Comparison of ENCODE assay signal across 27 cellular contexts in genomic region chr1:38072858-38073257, GRCh38. TPM values are rescaled to one million over a fixed set of nuclear protein-coding genes. Genes with fewer than 3 reads are reported as not detected.
DNase-seq lines count a peak whose midpoint lies in the region; ATAC-seq and TF ChIP-seq lines count a peak whose summit lies in the region.
"Had no signal": no experiment of that assay in that cellular context is flagged by ENCODE, and none has a peak within 500 bp of the region (broad histone marks: within the 10 kb centered on the region; RNA-seq: fewer than 3 reads in every experiment).

No MANE protein-coding gene starts in this region.

- H3K9me3 ChIP-seq in ectodermal cell (ENCODE audit: control insufficient read depth, low read length) = no peaks in the 10 kb centered on the region
- H3K9me3 ChIP-seq: A549, Caco-2, Peyer's patch had no signal

- no peaks in the 10 kb centered on the region for H3K9me3 Mint-ChIP-seq in GM23338
- H3K9me3 Mint-ChIP-seq: CD8-positive, alpha-beta T cell had no signal

- H3K79me2 ChIP-seq in GM23338 (replicated peaks; ENCODE audit: insufficient read depth) = no peaks in the 10 kb centered on the region

- 0 out of 2 replicates have a peak overlapping the region, but pooled peaks have one; percentile 48 for H3K4me2 ChIP-seq in GM23338
- H3K4me2 ChIP-seq: A549 had no signal

- ATAC-seq in GM23338 (no peak), GM21717 (IDR thresholded peaks at IDR 0.05; ENCODE audit: unreplicated experiment) (no peak)
- ATAC-seq: CD8-positive, alpha-beta T cell; HCT116 had no signal

- no peaks in the 10 kb centered on the region for H3K36me3 Mint-ChIP-seq in GM23338 (ENCODE audit: low read depth)
- H3K36me3 Mint-ChIP-seq: CD8-positive, alpha-beta T cell had no signal

- peaks cover 49% of the 10 kb centered on the region for H3K4me1 Mint-ChIP-seq in GM23338

- H2AFZ ChIP-seq in GM23338 = no peak overlapping the region

- H4K20me1 ChIP-seq in GM23338 (replicated peaks; ENCODE audit: insufficient read depth) = no peaks in the 10 kb centered on the region; the same call in 1 of the 2 replicates

- DNase-seq in GM23338 (ENCODE audit: low spot score) (no peak), DMS53 (lab: John Stamatoyannopoulos, UW) (no peak), NCI-H82 (lab: John Stamatoyannopoulos, UW) (no peak)
- DNase-seq: C1 segment of cervical spinal cord; Caco-2; CD8-positive, alpha-beta T cell; DMS79; EL; GDM1; IMR-90; KG1; MM.1S; NCI-H1048; NCI-H1694 treated with DMSO at 0.1 percent for 48 hours; NCI-H2081; NCI-H2227 treated with DMSO at 0.1 percent for 48 hours; NCI-H526 treated with DMSO at 0.1 percent for 48 hours; Peyer's patch; SHP77 treated with DMSO at 0.1 percent for 48 hours had no signal

- no peak overlapping the region; the same call in 2 of the 3 replicates for H3K4me3 Mint-ChIP-seq in GM23338
- H3K4me3 Mint-ChIP-seq: CD8-positive, alpha-beta T cell had no signal

- H3K27ac Mint-ChIP-seq in GM23338 = no peak overlapping the region
- H3K27ac Mint-ChIP-seq: CD8-positive, alpha-beta T cell had no signal

- H3K27ac ChIP-seq in GM23338 (ENCODE audit: low read depth) = no peak overlapping the region
- H3K27ac ChIP-seq in ectodermal cell (ENCODE audit: insufficient read depth, low read depth, low read length, poor library complexity, severe bottlenecking) = peak overlapping the region; percentile 57
- peak overlapping the region in 14 of 21 experiments; percentile 20 to 86 (median 64) for H3K27ac ChIP-seq in skin epidermis
- H3K27ac ChIP-seq: A549, Peyer's patch had no signal

- H3K36me3 ChIP-seq in GM23338 (ENCODE audit: insufficient read depth) (no peaks in the 10 kb centered on the region), ectodermal cell (ENCODE audit: control insufficient read depth, insufficient read depth, low read length) (no peaks in the 10 kb centered on the region)
- H3K36me3 ChIP-seq: Peyer's patch had no signal

- no peak overlapping the region for H3K4me3 ChIP-seq in GM23338
- no peak overlapping the region for H3K4me3 ChIP-seq in ectodermal cell (ENCODE audit: insufficient read depth, low read depth, low read length)
- no peak overlapping the region for H3K4me3 ChIP-seq in skin epidermis
- H3K4me3 ChIP-seq: A549, Peyer's patch had no signal

- H3F3A ChIP-seq in GM23338 (replicated peaks; ENCODE audit: low read depth) = 0 out of 2 replicates have a peak, but pooled peaks cover 8% of the 10 kb centered on the region

- H3K4me1 ChIP-seq in GM23338 (ENCODE audit: insufficient read depth) = peaks cover 27% of the 10 kb centered on the region
- H3K4me1 ChIP-seq in ectodermal cell (ENCODE audit: control insufficient read depth, insufficient read depth, low read length) = peaks cover 32% of the 10 kb centered on the region
- H3K4me1 ChIP-seq: A549, Caco-2, Peyer's patch had no signal

- no peaks in the 10 kb centered on the region for H3K9me2 ChIP-seq in GM23338 (ENCODE audit: insufficient read depth)

- TF ChIP-seq CTCF in GM12872 (IDR thresholded peaks at IDR 0.05; ENCODE audit: insufficient read depth, low read depth, low read length) (peak; percentile 13; the same call in 1 of the 3 replicates), GM23338 (conservative IDR thresholded peaks at IDR 0.05; ENCODE audit: low read depth in 2 of 2) (peak in 1 of 2 experiments; percentile 33; a peak in 2 of 4 replicates)

- 86 to 100% methylated on average over 2 of the region's 2 CpGs for WGBS in ectodermal cell, 2 experiments

- no peaks in the 10 kb centered on the region for H3K27me3 ChIP-seq in GM23338 (ENCODE audit: insufficient read depth)
- no peaks in the 10 kb centered on the region for H3K27me3 ChIP-seq in ectodermal cell (ENCODE audit: control insufficient read depth, insufficient read depth, low read length, poor library complexity, severe bottlenecking)
- H3K27me3 ChIP-seq: Peyer's patch had no signal

- peaks cover 3% of the 10 kb centered on the region for H3K27me3 Mint-ChIP-seq in GM23338 (ENCODE audit: insufficient read depth, low read depth, poor library complexity)

TF ChIP-seq in GM23338, 12 proteins besides CTCF, POLR2A, EP300 and RAD21:
- no peak for TF ChIP-seq REST (IDR thresholded peaks at IDR 0.05; ENCODE audit: unreplicated experiment)

RNA-seq across cellular contexts. Expression of gene POU3F1, which starts 26.3 kb away (rescaled TPM):
- total RNA-seq in GM23338 (2014; rRNA removed; shearing (Covaris generic)) = 8.6 and 11.5 TPM in 2 replicates
- 3.6 and 6.0 TPM in 2 replicates for polyA plus RNA-seq in GM23338 (2016; fragmentation: Nextera tagmentation; extraction: Ambion mirVana)
- polyA plus RNA-seq in ectodermal cell (2013, experiment 1 of 4) = 22.3 TPM
- 38.8 TPM for polyA plus RNA-seq in ectodermal cell (2013, experiment 2 of 4)
- 38.7 TPM for polyA plus RNA-seq in ectodermal cell (2013, experiment 3 of 4)
- 41.1 TPM for polyA plus RNA-seq in ectodermal cell (2013, experiment 4 of 4)
- total RNA-seq: Caco-2, H4, IMR-90, NCI-H460, Peyer's patch had no signal
- polyA plus RNA-seq: A549, IMR-90 had no signal
